28 cellular contexts compared by ENCODE assay signal in the genomic region with DNA sequence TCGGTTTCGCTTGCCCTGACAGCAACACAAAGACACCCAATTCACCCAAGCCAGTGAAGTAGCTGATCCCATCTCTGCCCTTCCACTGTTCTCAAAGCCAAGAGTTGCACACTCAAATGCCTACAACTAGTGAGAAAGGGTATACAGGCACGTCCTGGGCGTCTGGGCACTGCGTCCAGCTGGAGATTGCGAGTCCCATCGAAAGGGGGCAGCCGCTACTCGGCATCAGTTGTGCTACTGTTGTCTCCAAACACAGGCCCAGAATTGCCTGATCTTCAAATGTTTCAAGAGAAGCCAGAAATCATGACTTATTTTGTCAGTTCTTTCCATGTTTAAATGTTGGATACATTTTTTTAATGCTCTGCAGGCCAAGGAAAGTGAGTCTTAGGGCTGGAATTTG.
"Had no signal": no experiment of that assay in that cellular context is flagged by ENCODE, and none has a peak within 500 bp of the region (broad histone marks: within the 10 kb centered on the region; RNA-seq: fewer than 3 reads in every experiment).

No MANE protein-coding gene starts in this region.

- H3K27me3 Mint-ChIP-seq: activated naive CD8-positive, alpha-beta T cell had no signal

- H3K36me3 Mint-ChIP-seq: activated naive CD8-positive, alpha-beta T cell had no signal

- H3K79me2 ChIP-seq: hepatocyte had no signal

- H3K4me2 ChIP-seq: hepatocyte had no signal

- H3K4me3 Mint-ChIP-seq: activated naive CD8-positive, alpha-beta T cell; activated T-cell treated with anti-CD3 and anti-CD28 coated beads, Interleukin-2, amount 50 U/mL, for 72 hours; stimulated activated effector memory CD8-positive, alpha-beta T cell treated with anti-CD3 and anti-CD28 coated beads, Interleukin-12 subunit alpha, Interleukin-12 subunit beta, amount 100 ng/mL, for 72 hours; stimulated activated naive CD8-positive, alpha-beta T cell treated with anti-CD3 and anti-CD28 coated beads, Interleukin-15, Interleukin-2, amounts not matched to agents 100 ng/mL and 50 ng/mL, for 24 hours had no signal

- ATAC-seq: activated T-cell treated with anti-CD3 and anti-CD28 coated beads, Interleukin-2, amount 50 U/mL, for 72 hours; body of pancreas; gastrocnemius medialis; sciatic nerve; stimulated activated effector memory CD8-positive, alpha-beta T cell treated with anti-CD3 and anti-CD28 coated beads, Interleukin-12 subunit alpha, Interleukin-12 subunit beta, amount 100 ng/mL, for 72 hours had no signal

- H3K4me1 ChIP-seq: prostate gland had no signal

- H3K27ac ChIP-seq: body of pancreas, esophagus muscularis mucosa, gastrocnemius medialis, hepatocyte, left ventricle myocardium inferior, ovary, prostate gland, skin epidermis, thoracic aorta, VCaP had no signal

- H2AFZ ChIP-seq: hepatocyte had no signal

- H3K4me3 ChIP-seq: body of pancreas, esophagus muscularis mucosa, gastrocnemius medialis, hepatocyte, left ventricle myocardium inferior, lung, ovary, prostate gland, skin epidermis, thoracic aorta had no signal

- H3K9me3 ChIP-seq: body of pancreas, gastrocnemius medialis, ovary, prostate gland, thoracic aorta had no signal

- FAIRE-seq: colon, urothelium cell line had no signal

- H3K36me3 ChIP-seq: esophagus muscularis mucosa, gastrocnemius medialis, left ventricle myocardium inferior, ovary, prostate gland, thoracic aorta had no signal

- H3K9me3 Mint-ChIP-seq: activated T-cell treated with anti-CD3 and anti-CD28 coated beads, Interleukin-2, amount 50 U/mL, for 72 hours; stimulated activated effector memory CD8-positive, alpha-beta T cell treated with anti-CD3 and anti-CD28 coated beads, Interleukin-12 subunit alpha, Interleukin-12 subunit beta, amount 100 ng/mL, for 72 hours; stimulated activated naive CD8-positive, alpha-beta T cell treated with anti-CD3 and anti-CD28 coated beads, Interleukin-15, Interleukin-2, amounts not matched to agents 100 ng/mL and 50 ng/mL, for 24 hours had no signal

- H3K27ac Mint-ChIP-seq: activated naive CD8-positive, alpha-beta T cell; activated T-cell treated with anti-CD3 and anti-CD28 coated beads, Interleukin-2, amount 50 U/mL, for 72 hours; stimulated activated effector memory CD8-positive, alpha-beta T cell treated with anti-CD3 and anti-CD28 coated beads, Interleukin-12 subunit alpha, Interleukin-12 subunit beta, amount 100 ng/mL, for 72 hours; stimulated activated naive CD8-positive, alpha-beta T cell treated with anti-CD3 and anti-CD28 coated beads, Interleukin-15, Interleukin-2, amounts not matched to agents 100 ng/mL and 50 ng/mL, for 24 hours had no signal

- DNase-seq: activated CD4-positive, alpha-beta T cell treated with anti-CD3 and anti-CD28 coated beads for 4 hours; activated CD4-positive, alpha-beta T cell treated with anti-CD3 and anti-CD28 coated beads, Interleukin-2, amount 50 U/mL, for 4 hours; activated naive CD4-positive, alpha-beta T cell treated with Interleukin-2 at 50 U/mL for 16 hours; activated T-cell treated with anti-CD3 and anti-CD28 coated beads for 4 hours; activated T-cell treated with anti-CD3 and anti-CD28 coated beads, Interleukin-2, amount 50 U/mL, for 72 hours; body of pancreas; dermis blood vessel endothelial cell; effector CD4-positive, alpha-beta T cell; gastrocnemius medialis; islet precursor cell; left ventricle myocardium inferior; ovary; retina; stimulated activated CD4-positive, alpha-beta T cell treated with anti-CD3 and anti-CD28 coated beads, Interleukin-4, amount 100 ng/mL, for 24 hours; trophoblast cell had no signal

- H3K27me3 ChIP-seq: body of pancreas, gastrocnemius medialis, hepatocyte, ovary had no signal
